In genomic region chr7:143884978-143885559, GRCh38 we compare ENCODE assay signal across 9 cellular contexts. TPM values are rescaled to one million over a fixed set of nuclear protein-coding genes. Genes with fewer than 3 reads are reported as not detected.
DNase-seq lines count a peak whose midpoint lies in the region; ATAC-seq and TF ChIP-seq lines count a peak whose summit lies in the region.
"Had no signal": no experiment of that assay in that cellular context is flagged by ENCODE, and none has a peak within 500 bp of the region (broad histone marks: within the 10 kb centered on the region; RNA-seq: fewer than 3 reads in every experiment).

No MANE protein-coding gene starts in this region.

- peak overlapping the region in 9 of 10 donors; percentile 11 to 54 (median 37) for H3K4me3 ChIP-seq in heart right ventricle
- H3K4me3 ChIP-seq: SJSA1 had no signal

- POLR2A ChIA-PET in activated naive CD8-positive, alpha-beta T cell treated with anti-CD3 and anti-CD28 coated beads, Interleukin-2, amount 10 ng/mL, durations not matched to agents 7 days and 5 days (lab: Charles Lee), result interaction anchor here (1.6 kb wide), 1 partner anchor 17 kb away, joined by 10 read pairs; the partner anchor contains the start of gene TCAF1

- no peak for TF ChIP-seq CTCF in heart right ventricle (IDR thresholded peaks at IDR 0.05)

- peaks cover 13% of the 10 kb centered on the region for H3K4me1 Mint-ChIP-seq in activated naive CD8-positive, alpha-beta T cell treated with anti-CD3 and anti-CD28 coated beads, Interleukin-2, amount 10 ng/mL, durations not matched to agents 7 days and 5 days

- H3K9me3 Mint-ChIP-seq in activated naive CD8-positive, alpha-beta T cell treated with anti-CD3 and anti-CD28 coated beads, Interleukin-2, amount 10 ng/mL, durations not matched to agents 7 days and 5 days, result no peaks in the 10 kb centered on the region

- H3K9ac ChIP-seq in ES-I3 (ENCODE audit: low read depth, low read length), result peak overlapping the region; percentile 78

- H3K27ac Mint-ChIP-seq in activated naive CD8-positive, alpha-beta T cell treated with anti-CD3 and anti-CD28 coated beads, Interleukin-2, amount 10 ng/mL, durations not matched to agents 7 days and 5 days, result no peak overlapping the region

- DNase-seq in activated naive CD8-positive, alpha-beta T cell treated with anti-CD3 and anti-CD28 coated beads, Interleukin-2, amount 10 ng/mL, durations not matched to agents 7 days and 5 days, result peak; percentile 54
- DNase-seq in heart right ventricle (peak; percentile 30 to 31), posterior vena cava (ENCODE audit: low spot score) (peak; percentile 82), NCI-H1417 (lab: John Stamatoyannopoulos, UW) (no peak)
- DNase-seq in activated effector memory CD4-positive, alpha-beta T cell treated with anti-CD3 and anti-CD28 coated beads, Interleukin-2, amount 50 U/mL, for 16 hours, result no peak

- H3K4me1 ChIP-seq in ES-I3 (ENCODE audit: insufficient read depth, low read length) (peaks cover 14% of the 10 kb centered on the region), heart right ventricle (peaks cover 0 to 31% (median 18%) of the 10 kb centered on the region in 9 donors)
- H3K4me1 ChIP-seq: SJSA1 had no signal

- no peak overlapping the region for H3K27ac ChIP-seq in heart right ventricle
- H3K27ac ChIP-seq: SJSA1 had no signal

- peaks cover 14% of the 10 kb centered on the region for H3K36me3 Mint-ChIP-seq in activated naive CD8-positive, alpha-beta T cell treated with anti-CD3 and anti-CD28 coated beads, Interleukin-2, amount 10 ng/mL, durations not matched to agents 7 days and 5 days

- peaks cover 0 to 32% (median 0%) of the 10 kb centered on the region in 7 donors for H3K27me3 ChIP-seq in heart right ventricle
- H3K27me3 ChIP-seq: SJSA1 had no signal

- no peaks in the 10 kb centered on the region for H3K36me3 ChIP-seq in ES-I3 (ENCODE audit: insufficient read depth, low read length)
- H3K36me3 ChIP-seq in heart right ventricle, result peaks cover 0 to 16% (median 0%) of the 10 kb centered on the region in 9 donors
- H3K36me3 ChIP-seq: SJSA1 had no signal

- intact Hi-C loops in heart right ventricle (cut with DNase I), result loop anchor here in 1 of 10 donors (5.0 kb wide), 1 partner anchor 137 kb away; no protein-coding TSS in a partner anchor
- intact Hi-C loops in posterior vena cava (cut with DNase I), result no loop called here

- H3K27me3 Mint-ChIP-seq in activated naive CD8-positive, alpha-beta T cell treated with anti-CD3 and anti-CD28 coated beads, Interleukin-2, amount 10 ng/mL, durations not matched to agents 7 days and 5 days, result peaks cover 19% of the 10 kb centered on the region

- WGBS in heart right ventricle, 2 donors, result 19 to 20% methylated on average over 38 of the region's 38 CpGs

- peak overlapping the region; percentile 77 for H3K4me3 Mint-ChIP-seq in activated naive CD8-positive, alpha-beta T cell treated with anti-CD3 and anti-CD28 coated beads, Interleukin-2, amount 10 ng/mL, durations not matched to agents 7 days and 5 days

- ATAC-seq in GM21381 (IDR thresholded peaks at IDR 0.05; ENCODE audit: unreplicated experiment) (peak; percentile 93), HG03521 (IDR thresholded peaks at IDR 0.05; ENCODE audit: unreplicated experiment) (peak; percentile 82), heart right ventricle (peak in 3 of 8 donors; percentile 12 to 52 (median 39))
- peak; percentile 75 for ATAC-seq in activated naive CD8-positive, alpha-beta T cell treated with anti-CD3 and anti-CD28 coated beads, Interleukin-2, amount 10 ng/mL, durations not matched to agents 7 days and 5 days (ENCODE audit: low read depth)

- H3K9me3 ChIP-seq in ES-I3 (ENCODE audit: control insufficient read depth, insufficient read depth, low read length) (0 out of 2 replicates have a peak, but pooled peaks cover 2% of the 10 kb centered on the region), heart right ventricle (peaks cover 0 to 20% (median 5%) of the 10 kb centered on the region in 11 donors)
- H3K9me3 ChIP-seq: SJSA1 had no signal

RNA-seq across cellular contexts. Expression of gene TCAF1, which starts 16.9 kb away (rescaled TPM):
- total RNA-seq in activated naive CD8-positive, alpha-beta T cell treated with anti-CD3 and anti-CD28 coated beads, Interleukin-2, amount 10 ng/mL, durations not matched to agents 7 days and 5 days, result 10 to 100 TPM; 18.2 to 19.6 TPM
- total RNA-seq in heart right ventricle (10 to 100 TPM; 44.3 to 62.8 (median 59.1) TPM), posterior vena cava (10 to 100 TPM; 33.9 to 36.1 TPM)
- polyA plus RNA-seq in heart right ventricle, result 10 to 100 TPM in 1 of 2 donors, 1 to 10 TPM in 1; 9.3 to 21.7 TPM

RNA-seq across cellular contexts. Expression of gene OR2F2, which starts 50.0 kb away (rescaled TPM):
- total RNA-seq in activated naive CD8-positive, alpha-beta T cell treated with anti-CD3 and anti-CD28 coated beads, Interleukin-2, amount 10 ng/mL, durations not matched to agents 7 days and 5 days, result not detected
- not detected for total RNA-seq in heart right ventricle
- not detected for polyA plus RNA-seq in heart right ventricle
- not detected for total RNA-seq in posterior vena cava

Comparison
In these comparisons a context has a peak if more than half of its experiments do, and no peak if none do; other contexts are left out.
1. DNase-seq: peak in activated naive CD8-positive, alpha-beta T cell treated with anti-CD3 and anti-CD28 coated beads, Interleukin-2, amount 10 ng/mL, durations not matched to agents 7 days and 5 days (single experiment), heart right ventricle (2 of 2) and posterior vena cava (single experiment); none in activated effector memory CD4-positive, alpha-beta T cell treated with anti-CD3 and anti-CD28 coated beads, Interleukin-2, amount 50 U/mL, for 16 hours (single experiment) and NCI-H1417 (0 of 3).